In genomic region chr3:32175607-32176197, GRCh38 we compare ENCODE assay signal across 8 cellular contexts.
A peak's percentile ranks its signal among the peaks of the same experiment; 100 is the strongest.
DNase-seq lines count a peak whose midpoint lies in the region; ATAC-seq lines count a peak whose summit lies in the region.

No MANE protein-coding gene starts in this region.

- no peak for ATAC-seq in HG02870 (IDR thresholded peaks at IDR 0.05; ENCODE audit: unreplicated experiment)
- no peak for ATAC-seq in esophagus mucosa

- no peak overlapping the region for H3K4me3 ChIP-seq in iPS DF 6.9 (ENCODE audit: low read length)

- no CpG with 5 or more reads among the region's 7 CpGs for WGBS in iPS DF 6.9 (ENCODE audit: insufficient coverage, insufficient read length)

- DNase-seq in Daoy (ENCODE audit: low read depth) (peak; percentile 43), HT-29 (ENCODE audit: low spot score) (peak; percentile 69), RPMI7951 (ENCODE audit: low read depth) (peak; percentile 62), iPS DF 6.9 (ENCODE audit: low read depth, low spot score) (peak; percentile 45)
- DNase-seq in activated naive CD4-positive, alpha-beta T cell treated with anti-CD3 and anti-CD28 coated beads, Interleukin-2, amount 50 U/mL, for 16 hours = peak; percentile 52
- DNase-seq in stimulated activated CD4-positive, alpha-beta T cell treated with anti-CD3 and anti-CD28 coated beads, Interleukin-2, amount 100 ng/mL, for 4 hours (ENCODE audit: low read depth) = peak; percentile 36

- H3K36me3 ChIP-seq in iPS DF 6.9 (ENCODE audit: control insufficient read depth, insufficient read depth, low read length) = no peaks in the 10 kb centered on the region

- H3K27ac ChIP-seq in iPS DF 6.9 (ENCODE audit: low read length) = no peak overlapping the region

- no peaks in the 10 kb centered on the region for H3K27me3 ChIP-seq in iPS DF 6.9 (ENCODE audit: control insufficient read depth, insufficient read depth, low read length)

- no peaks in the 10 kb centered on the region; the same call in 1 of the 2 replicates for H3K9me3 ChIP-seq in iPS DF 6.9 (ENCODE audit: control insufficient read depth, insufficient read depth, low read length)

- no peaks in the 10 kb centered on the region; the same call in 1 of the 2 replicates for H3K4me1 ChIP-seq in iPS DF 6.9 (ENCODE audit: control insufficient read depth, insufficient read depth, low read length)
